In genomic region chr17:63762106-63763078, GRCh38 we compare ENCODE assay signal across 15 cellular contexts. TPM values are rescaled to one million over a fixed set of nuclear protein-coding genes. Genes with fewer than 3 reads are reported as not detected.
DNase-seq lines count a peak whose midpoint lies in the region; ATAC-seq, FAIRE-seq and TF ChIP-seq lines count a peak whose summit lies in the region.
"Had no signal": no experiment of that assay in that cellular context is flagged by ENCODE, and none has a peak within 500 bp of the region (broad histone marks: within the 10 kb centered on the region; RNA-seq: fewer than 3 reads in every experiment).

No MANE protein-coding gene starts in this region.

- H3K27ac ChIP-seq in astrocyte (ENCODE audit: low read depth, low read length) (no peak overlapping the region), mesenchymal stem cell (ENCODE audit: low read length, poor library complexity, severe bottlenecking) (peak overlapping the region; percentile 29)
- H3K27ac ChIP-seq in CD8-positive, alpha-beta memory T cell (ENCODE audit: low read depth, low read length), result no peak overlapping the region
- H3K27ac ChIP-seq: adrenal gland had no signal

- no peak overlapping the region for H4K91ac ChIP-seq in mesenchymal stem cell (ENCODE audit: low read length)

- no peaks in the 10 kb centered on the region for H3K9me3 ChIP-seq in astrocyte (ENCODE audit: insufficient read depth, low read depth, low read length)
- H3K9me3 ChIP-seq in mesenchymal stem cell (ENCODE audit: control insufficient read depth, low read length), result no peaks in the 10 kb centered on the region
- H3K9me3 ChIP-seq in MG63, result no peaks in the 10 kb centered on the region
- H3K9me3 ChIP-seq in CD8-positive, alpha-beta memory T cell (ENCODE audit: low read length), result no peaks in the 10 kb centered on the region
- H3K9me3 ChIP-seq: adrenal gland had no signal

- no peak overlapping the region for H3K23ac ChIP-seq in mesenchymal stem cell (ENCODE audit: low read length in 2 of 2)

- H3K79me2 ChIP-seq in astrocyte (ENCODE audit: insufficient read depth, low read length), result peaks cover 33% of the 10 kb centered on the region

- H2BK12ac ChIP-seq in mesenchymal stem cell (ENCODE audit: low read length in 2 of 2), result no peak overlapping the region

- TF ChIP-seq CTCF in astrocyte (IDR thresholded peaks at IDR 0.05; ENCODE audit: insufficient read depth, low read depth, low read length), result no peak

- no peak overlapping the region for H2BK120ac ChIP-seq in mesenchymal stem cell (ENCODE audit: low read depth, low read length)

- FAIRE-seq in astrocyte (lab: Jason Lieb, UNC), result no peak
- FAIRE-seq: RCC 7860 had no signal

- DNase-seq in activated naive CD4-positive, alpha-beta T cell treated with anti-CD3 and anti-CD28 coated beads for 36 hours, result no peak
- no peak for DNase-seq in activated naive CD4-positive, alpha-beta T cell treated with anti-CD3 and anti-CD28 coated beads, Interleukin-2, amount 10 ng/mL, durations not matched to agents 7 days and 5 days
- no peak for DNase-seq in astrocyte (ENCODE audit: low read depth)
- no peak for DNase-seq in mesenchymal stem cell
- DNase-seq in midbrain (lab: John Stamatoyannopoulos, UW), result no peak
- no peak for DNase-seq in MG63
- no peak for DNase-seq in CD8-positive, alpha-beta memory T cell
- DNase-seq: activated CD4-positive, CD25-positive, alpha-beta regulatory T cell; adrenal gland; cerebellar nuclear complex; NCI-H2029; NCI-H524 treated with DMSO at 0.1 percent for 48 hours; SW 1271 had no signal

- no peaks in the 10 kb centered on the region for H3K27me3 ChIP-seq in astrocyte (ENCODE audit: insufficient read depth, low read length)
- H3K27me3 ChIP-seq in mesenchymal stem cell (ENCODE audit: control insufficient read depth in 1 of 2, insufficient read depth in 1 of 2, low read length in 2 of 2), result no peaks in the 10 kb centered on the region
- no peaks in the 10 kb centered on the region for H3K27me3 ChIP-seq in MG63
- H3K27me3 ChIP-seq in CD8-positive, alpha-beta memory T cell (ENCODE audit: insufficient read depth, low read length, poor library complexity, severe bottlenecking), result no peaks in the 10 kb centered on the region
- H3K27me3 ChIP-seq: adrenal gland had no signal

- ATAC-seq in HG02610 (IDR thresholded peaks at IDR 0.05; ENCODE audit: unreplicated experiment), result no peak

- H3K36me3 ChIP-seq in astrocyte (ENCODE audit: insufficient read depth, low read length) (peaks cover 48% of the 10 kb centered on the region), mesenchymal stem cell (ENCODE audit: control insufficient read depth in 1 of 2, insufficient read depth in 2 of 2, low read depth in 1 of 2, low read length in 2 of 2) (peaks cover 22 to 77% of the 10 kb centered on the region in 2 experiments), MG63 (peaks cover 90% of the 10 kb centered on the region)
- peaks cover 32% of the 10 kb centered on the region for H3K36me3 ChIP-seq in CD8-positive, alpha-beta memory T cell (ENCODE audit: insufficient read depth, low read length)

- POLR2A ChIA-PET in CD8-positive, alpha-beta memory T cell (lab: Charles Lee), result interaction anchor here (0.5 to 1.5 kb wide), 4 partner anchors 20 to 744 kb away, joined by 3 to 5 read pairs (median 4); partner anchors contain the start of gene DDX5

- no peak overlapping the region for H2BK15ac ChIP-seq in mesenchymal stem cell (ENCODE audit: low read depth, poor library complexity, severe bottlenecking)

- H2AFZ ChIP-seq in astrocyte (ENCODE audit: low read depth, low read length) (no peak overlapping the region), mesenchymal stem cell (ENCODE audit: low read depth, low read length) (no peak overlapping the region)

- no peaks in the 10 kb centered on the region for H3K27me3 Mint-ChIP-seq in activated naive CD4-positive, alpha-beta T cell treated with anti-CD3 and anti-CD28 coated beads for 36 hours (ENCODE audit: low read depth)
- no peaks in the 10 kb centered on the region for H3K27me3 Mint-ChIP-seq in activated naive CD4-positive, alpha-beta T cell treated with anti-CD3 and anti-CD28 coated beads, Interleukin-2, amount 10 ng/mL, durations not matched to agents 7 days and 5 days
- H3K27me3 Mint-ChIP-seq in astrocyte (ENCODE audit: low read depth, unreplicated experiment), result no peaks in the 10 kb centered on the region
- H3K27me3 Mint-ChIP-seq in CD8-positive, alpha-beta memory T cell, result no peaks in the 10 kb centered on the region

- 94% methylated on average over 2 of the region's 5 CpGs for WGBS in mesenchymal stem cell

- CTCF ChIA-PET in activated naive CD4-positive, alpha-beta T cell treated with anti-CD3 and anti-CD28 coated beads for 36 hours (lab: Charles Lee), result interaction anchor here (0.8 kb wide), 1 partner anchor 12 kb away, joined by 3 read pairs; no protein-coding TSS in a partner anchor
- CTCF ChIA-PET in activated naive CD4-positive, alpha-beta T cell treated with anti-CD3 and anti-CD28 coated beads, Interleukin-2, amount 10 ng/mL, durations not matched to agents 7 days and 5 days (lab: Charles Lee), result interaction anchor here (0.6 kb wide), 1 partner anchor 72 kb away, joined by 3 read pairs; no protein-coding TSS in a partner anchor
- CTCF ChIA-PET in CD8-positive, alpha-beta memory T cell (lab: Charles Lee), result interaction anchor here (1.0 to 1.4 kb wide), 3 partner anchors 11 to 52 kb away, joined by 3 to 5 read pairs (median 4); partner anchors contain the start of genes CCDC47 and DDX42

- H3K9ac ChIP-seq in astrocyte (ENCODE audit: low read length), result no peak overlapping the region
- no peak overlapping the region for H3K9ac ChIP-seq in mesenchymal stem cell (ENCODE audit: low read length)

- H3K36me3 Mint-ChIP-seq in activated naive CD4-positive, alpha-beta T cell treated with anti-CD3 and anti-CD28 coated beads for 36 hours (ENCODE audit: low read depth), result peaks cover 30% of the 10 kb centered on the region
- peaks cover 44% of the 10 kb centered on the region for H3K36me3 Mint-ChIP-seq in activated naive CD4-positive, alpha-beta T cell treated with anti-CD3 and anti-CD28 coated beads, Interleukin-2, amount 10 ng/mL, durations not matched to agents 7 days and 5 days
- H3K36me3 Mint-ChIP-seq in astrocyte (ENCODE audit: low read depth, unreplicated experiment), result peaks cover 19% of the 10 kb centered on the region
- H3K36me3 Mint-ChIP-seq in CD8-positive, alpha-beta memory T cell, result peaks cover 4 to 83% (median 15%) of the 10 kb centered on the region in 3 donors

- peak overlapping the region; percentile 5 for H3K27ac Mint-ChIP-seq in activated naive CD4-positive, alpha-beta T cell treated with anti-CD3 and anti-CD28 coated beads for 36 hours
- no peak overlapping the region for H3K27ac Mint-ChIP-seq in activated naive CD4-positive, alpha-beta T cell treated with anti-CD3 and anti-CD28 coated beads, Interleukin-2, amount 10 ng/mL, durations not matched to agents 7 days and 5 days
- H3K27ac Mint-ChIP-seq in astrocyte (ENCODE audit: unreplicated experiment), result no peak overlapping the region
- peak overlapping the region in 1 of 8 donors; percentile 1 for H3K27ac Mint-ChIP-seq in CD8-positive, alpha-beta memory T cell

- H2AK5ac ChIP-seq in mesenchymal stem cell (ENCODE audit: low read length, severe bottlenecking), result no peak overlapping the region

- H3K4ac ChIP-seq in mesenchymal stem cell (ENCODE audit: low read depth in 1 of 2, low read length in 2 of 2), result no peak overlapping the region

- H3K4me1 ChIP-seq in astrocyte (ENCODE audit: insufficient read depth, low read length) (no peaks in the 10 kb centered on the region), mesenchymal stem cell (ENCODE audit: control insufficient read depth, insufficient read depth, low read depth, low read length) (no peaks in the 10 kb centered on the region)
- H3K4me1 ChIP-seq in CD8-positive, alpha-beta memory T cell (ENCODE audit: insufficient read depth, low read length), result peaks cover 5% of the 10 kb centered on the region

- peaks cover 39% of the 10 kb centered on the region for H4K20me1 ChIP-seq in astrocyte (ENCODE audit: insufficient read depth, low read length)

- no peak overlapping the region for H3K14ac ChIP-seq in mesenchymal stem cell (ENCODE audit: low read length in 2 of 2)

- no peak overlapping the region for H3K18ac ChIP-seq in mesenchymal stem cell (ENCODE audit: low read depth in 1 of 2, low read length in 2 of 2)

- H3K9me3 Mint-ChIP-seq in activated naive CD4-positive, alpha-beta T cell treated with anti-CD3 and anti-CD28 coated beads for 36 hours, result no peaks in the 10 kb centered on the region
- H3K9me3 Mint-ChIP-seq in activated naive CD4-positive, alpha-beta T cell treated with anti-CD3 and anti-CD28 coated beads, Interleukin-2, amount 10 ng/mL, durations not matched to agents 7 days and 5 days, result no peaks in the 10 kb centered on the region
- no peaks in the 10 kb centered on the region for H3K9me3 Mint-ChIP-seq in astrocyte (ENCODE audit: unreplicated experiment)
- no peaks in the 10 kb centered on the region for H3K9me3 Mint-ChIP-seq in CD8-positive, alpha-beta memory T cell

- H4K8ac ChIP-seq in mesenchymal stem cell (ENCODE audit: low read length), result no peak overlapping the region

- intact Hi-C loops in activated naive CD4-positive, alpha-beta T cell treated with anti-CD3 and anti-CD28 coated beads for 36 hours (cut with micrococcal nuclease), result no loop called here

- peaks cover 10% of the 10 kb centered on the region for H3K4me1 Mint-ChIP-seq in activated naive CD4-positive, alpha-beta T cell treated with anti-CD3 and anti-CD28 coated beads for 36 hours (ENCODE audit: low read depth)
- peaks cover 14% of the 10 kb centered on the region for H3K4me1 Mint-ChIP-seq in activated naive CD4-positive, alpha-beta T cell treated with anti-CD3 and anti-CD28 coated beads, Interleukin-2, amount 10 ng/mL, durations not matched to agents 7 days and 5 days
- H3K4me1 Mint-ChIP-seq in astrocyte (ENCODE audit: low read depth, unreplicated experiment), result peaks cover 4% of the 10 kb centered on the region
- H3K4me1 Mint-ChIP-seq in CD8-positive, alpha-beta memory T cell, result peaks cover 14 to 30% (median 23%) of the 10 kb centered on the region in 3 donors

- H3K4me3 ChIP-seq in astrocyte (ENCODE audit: insufficient read depth, low read depth, low read length), result no peak overlapping the region
- H3K4me3 ChIP-seq in mesenchymal stem cell (ENCODE audit: insufficient read depth in 1 of 2, low read depth in 1 of 2, low read length in 2 of 2), result no peak overlapping the region
- no peak overlapping the region for H3K4me3 ChIP-seq in MG63
- no peak overlapping the region for H3K4me3 ChIP-seq in CD8-positive, alpha-beta memory T cell (ENCODE audit: low read length)
- H3K4me3 ChIP-seq: adrenal gland had no signal

- H3K4me3 Mint-ChIP-seq in activated naive CD4-positive, alpha-beta T cell treated with anti-CD3 and anti-CD28 coated beads for 36 hours, result no peak overlapping the region
- H3K4me3 Mint-ChIP-seq in activated naive CD4-positive, alpha-beta T cell treated with anti-CD3 and anti-CD28 coated beads, Interleukin-2, amount 10 ng/mL, durations not matched to agents 7 days and 5 days, result no peak overlapping the region
- H3K4me3 Mint-ChIP-seq in astrocyte (ENCODE audit: unreplicated experiment), result peak overlapping the region; percentile 40
- H3K4me3 Mint-ChIP-seq in CD8-positive, alpha-beta memory T cell, result no peak overlapping the region

- H2BK5ac ChIP-seq in mesenchymal stem cell (ENCODE audit: low read depth, low read length, poor library complexity, severe bottlenecking), result no peak overlapping the region

- peak overlapping the region; percentile 13 for H3K4me2 ChIP-seq in astrocyte (ENCODE audit: low read length)
- no peak overlapping the region for H3K4me2 ChIP-seq in mesenchymal stem cell (ENCODE audit: low read length, poor library complexity, severe bottlenecking)

- H3K79me1 ChIP-seq in mesenchymal stem cell (replicated peaks; ENCODE audit: low read length, poor library complexity, severe bottlenecking), result peaks cover 19% of the 10 kb centered on the region

RNA-seq across cellular contexts. Expression of gene CCDC47, which starts 11.0 kb away (rescaled TPM):
- 10 to 100 TPM; 40.5 to 42.1 TPM for total RNA-seq in activated naive CD4-positive, alpha-beta T cell treated with anti-CD3 and anti-CD28 coated beads for 36 hours
- 92.8 and 95.6 TPM in 2 replicates for total RNA-seq in astrocyte
- polyA plus RNA-seq in mesenchymal stem cell (2013, experiment 1 of 2), result 53.9 TPM
- 54.6 TPM for polyA plus RNA-seq in mesenchymal stem cell (2013, experiment 2 of 2)
- total RNA-seq in MG63 (2014; rRNA removed; shearing (Covaris generic); ENCODE audit: low replicate concordance), result 49.1 and 92.0 TPM in 2 replicates
- total RNA-seq in CD8-positive, alpha-beta memory T cell, result 10 to 100 TPM; 93.0 to 94.5 TPM
- 49.6 TPM for polyA plus RNA-seq in CD8-positive, alpha-beta memory T cell

RNA-seq across cellular contexts. Expression of gene DDX42, which starts 11.6 kb away (rescaled TPM):
- 10 to 100 TPM; 91.7 to 92.9 TPM for total RNA-seq in activated naive CD4-positive, alpha-beta T cell treated with anti-CD3 and anti-CD28 coated beads for 36 hours
- total RNA-seq in astrocyte, result 120 and 125 TPM in 2 replicates
- 61.0 TPM for polyA plus RNA-seq in mesenchymal stem cell (2013, experiment 1 of 2)
- 61.2 TPM for polyA plus RNA-seq in mesenchymal stem cell (2013, experiment 2 of 2)
- total RNA-seq in MG63 (2014; rRNA removed; shearing (Covaris generic); ENCODE audit: low replicate concordance), result 37.7 and 83.3 TPM in 2 replicates
- total RNA-seq in CD8-positive, alpha-beta memory T cell, result 100 to 1,000 TPM; 103 to 122 TPM
- polyA plus RNA-seq in CD8-positive, alpha-beta memory T cell, result 16.9 TPM

RNA-seq across cellular contexts. Expression of gene STRADA, which starts 20.8 kb away (rescaled TPM):
- total RNA-seq in activated naive CD4-positive, alpha-beta T cell treated with anti-CD3 and anti-CD28 coated beads for 36 hours, result 10 to 100 TPM; 73.2 to 76.3 TPM
- total RNA-seq in astrocyte, result 28.6 and 35.7 TPM in 2 replicates
- polyA plus RNA-seq in mesenchymal stem cell (2013, experiment 1 of 2), result 17.3 TPM
- polyA plus RNA-seq in mesenchymal stem cell (2013, experiment 2 of 2), result 16.9 TPM
- 18.7 and 29.0 TPM in 2 replicates for total RNA-seq in MG63 (2014; rRNA removed; shearing (Covaris generic); ENCODE audit: low replicate concordance)
- 10 to 100 TPM; 56.7 to 57.2 TPM for total RNA-seq in CD8-positive, alpha-beta memory T cell
- polyA plus RNA-seq in CD8-positive, alpha-beta memory T cell, result 22.8 TPM
